19 cellular contexts compared by ENCODE assay signal in the genomic region with DNA sequence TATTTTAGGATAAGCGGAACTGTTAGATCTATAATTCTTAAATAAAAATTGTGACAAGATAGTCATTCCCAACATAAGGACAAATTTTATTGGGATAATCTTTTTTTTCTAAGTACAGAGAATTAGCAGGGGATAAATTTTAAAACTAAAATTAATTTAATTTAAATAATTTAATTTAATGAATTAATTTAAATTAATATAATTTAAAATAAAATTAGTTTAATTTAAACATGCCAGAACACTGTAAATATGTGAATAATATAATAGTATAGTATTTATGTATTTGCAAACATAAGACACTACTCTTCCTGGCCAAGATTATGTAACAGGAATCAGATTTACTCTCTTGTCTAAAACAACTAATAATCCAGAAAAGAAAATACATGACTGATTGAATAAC.
DNase-seq lines count a peak whose midpoint lies in the region; ATAC-seq, FAIRE-seq and TF ChIP-seq lines count a peak whose summit lies in the region.
"Had no signal": no experiment of that assay in that cellular context is flagged by ENCODE, and none has a peak within 500 bp of the region (broad histone marks: within the 10 kb centered on the region; RNA-seq: fewer than 3 reads in every experiment).

No MANE protein-coding gene starts in this region.

- FAIRE-seq in colon (lab: Jason Lieb, UNC) (peak; percentile 68), kidney (lab: Jason Lieb, UNC) (peak; percentile 87)
- FAIRE-seq: GM12892 had no signal

- H2AFZ ChIP-seq in GM23338 (0 out of 2 replicates have a peak overlapping the region, but pooled peaks have one; percentile 45), PC-3 (ENCODE audit: low read length) (no peak overlapping the region)
- H2AFZ ChIP-seq: GM23248 had no signal

- H3K4me3 Mint-ChIP-seq in GM23338 = no peak overlapping the region
- H3K4me3 Mint-ChIP-seq: B cell; CD4-positive, CD25-positive, alpha-beta regulatory T cell; CD8-positive, alpha-beta T cell; H9 had no signal

- H3K27me3 ChIP-seq in GM23338 (ENCODE audit: insufficient read depth) (no peaks in the 10 kb centered on the region), PC-3 (ENCODE audit: low read length) (no peaks in the 10 kb centered on the region)
- H3K27me3 ChIP-seq: BLaER1 had no signal

- H3F3A ChIP-seq in GM23338 (replicated peaks; ENCODE audit: low read depth) (no peaks in the 10 kb centered on the region), PC-3 (ENCODE audit: low read length, unreplicated experiment) (no peaks in the 10 kb centered on the region)

- H3K36me3 ChIP-seq in GM23338 (ENCODE audit: insufficient read depth) (no peaks in the 10 kb centered on the region), kidney (ENCODE audit: control insufficient read depth in 1 of 2, insufficient read depth in 2 of 2, low read length in 2 of 2) (no peaks in the 10 kb centered on the region), PC-3 (ENCODE audit: low read depth, low read length) (no peaks in the 10 kb centered on the region)
- H3K36me3 ChIP-seq: BLaER1 had no signal

- BruUV-seq in PC-3 (replicated peaks; lab: Mats Ljungman, UMichigan) = no TSS peak

- H3K79me2 ChIP-seq in GM23338 (replicated peaks; ENCODE audit: insufficient read depth) = no peaks in the 10 kb centered on the region
- no peaks in the 10 kb centered on the region for H3K79me2 ChIP-seq in PC-3 (ENCODE audit: low read length)

- H3K4me1 ChIP-seq in GM23338 (ENCODE audit: insufficient read depth) = no peaks in the 10 kb centered on the region
- H3K4me1 ChIP-seq in kidney (ENCODE audit: control insufficient read depth in 1 of 2, insufficient read depth in 1 of 2, low read depth in 1 of 2, low read length in 2 of 2) = no peaks in the 10 kb centered on the region
- H3K4me1 ChIP-seq in PC-3 (ENCODE audit: insufficient read depth, low read length) = no peaks in the 10 kb centered on the region
- H3K4me1 ChIP-seq: BLaER1, Caco-2 had no signal

- H3K4me3 ChIP-seq in GM23338 = no peak overlapping the region
- no peak overlapping the region for H3K4me3 ChIP-seq in kidney (ENCODE audit: low read length in 2 of 2)
- H3K4me3 ChIP-seq in PC-3 (ENCODE audit: low read length) = no peak overlapping the region
- H3K4me3 ChIP-seq: BLaER1, GM23248 had no signal

- no peak overlapping the region for H3K27ac Mint-ChIP-seq in GM23338
- H3K27ac Mint-ChIP-seq: B cell; CD4-positive, CD25-positive, alpha-beta regulatory T cell; CD8-positive, alpha-beta T cell had no signal

- H3K9me3 ChIP-seq in kidney (ENCODE audit: control insufficient read depth in 1 of 2, low read length in 2 of 2) (no peaks in the 10 kb centered on the region), PC-3 (ENCODE audit: low read length) (no peaks in the 10 kb centered on the region)
- H3K9me3 ChIP-seq: BLaER1, Caco-2 had no signal

- DNase-seq in GM23338 (ENCODE audit: low spot score) (no peak), kidney (no peak), head of caudate nucleus (no peak), PC-3 (no peak)
- DNase-seq: Caco-2; CD4-positive, CD25-positive, alpha-beta regulatory T cell; CD8-positive, alpha-beta T cell; DMS53; DMS79 treated with DMSO at 0.1 percent for 48 hours; GM23248; H9 had no signal

- no peaks in the 10 kb centered on the region for H3K9me2 ChIP-seq in GM23338 (ENCODE audit: insufficient read depth)
- no peaks in the 10 kb centered on the region for H3K9me2 ChIP-seq in PC-3 (replicated peaks; ENCODE audit: low read length)

- H3K9me3 Mint-ChIP-seq in GM23338 = no peaks in the 10 kb centered on the region
- H3K9me3 Mint-ChIP-seq: H9 had no signal

- no peaks in the 10 kb centered on the region for H3K27me3 Mint-ChIP-seq in GM23338 (ENCODE audit: insufficient read depth, low read depth, poor library complexity)
- H3K27me3 Mint-ChIP-seq: B cell; CD4-positive, CD25-positive, alpha-beta regulatory T cell had no signal

- ATAC-seq in GM23338 (no peak), HG03460 (IDR thresholded peaks at IDR 0.05; ENCODE audit: unreplicated experiment) (no peak), PC-3 (no peak), HG03139 (IDR thresholded peaks at IDR 0.05; ENCODE audit: unreplicated experiment) (no peak)
- ATAC-seq: CD8-positive, alpha-beta T cell; HCT116 had no signal

- intact Hi-C loops in kidney (cut with DNase I) = no loop called here
- intact Hi-C loops in head of caudate nucleus (cut with DNase I) = no loop called here
- intact Hi-C loops in PC-3 (cut with micrococcal nuclease) = no loop called here

- no peaks in the 10 kb centered on the region for H3K36me3 Mint-ChIP-seq in GM23338 (ENCODE audit: low read depth)
- H3K36me3 Mint-ChIP-seq: CD4-positive, CD25-positive, alpha-beta regulatory T cell; CD8-positive, alpha-beta T cell had no signal

- H3K4me2 ChIP-seq in GM23338 (no peak overlapping the region), PC-3 (ENCODE audit: low read length) (no peak overlapping the region)
- H3K4me2 ChIP-seq: BLaER1 had no signal

- POLR2A ChIA-PET in PC-3 (lab: Charles Lee; ENCODE audit: unreplicated experiment) = no interaction called here

- no peak overlapping the region for H3K9ac ChIP-seq in kidney (ENCODE audit: low read length in 2 of 2)
- H3K9ac ChIP-seq in PC-3 (ENCODE audit: low read length) = no peak overlapping the region
- H3K9ac ChIP-seq: BLaER1, GM23248 had no signal

- H4K20me1 ChIP-seq in GM23338 (replicated peaks; ENCODE audit: insufficient read depth) (no peaks in the 10 kb centered on the region), PC-3 (ENCODE audit: low read length) (no peaks in the 10 kb centered on the region)
- H4K20me1 ChIP-seq: BLaER1 had no signal

- TF ChIP-seq CTCF in GM23338 (conservative IDR thresholded peaks at IDR 0.05; ENCODE audit: low read depth in 2 of 2) (no peak), kidney (IDR thresholded peaks at IDR 0.05; ENCODE audit: borderline replicate concordance, extremely low read depth, insufficient read depth) (no peak), PC-3 (conservative IDR thresholded peaks at IDR 0.05; ENCODE audit: low read depth, low read length) (no peak)

- H3K27ac ChIP-seq in GM23338 (ENCODE audit: low read depth) (no peak overlapping the region), kidney (ENCODE audit: low read depth in 2 of 2, low read length in 2 of 2) (no peak overlapping the region), PC-3 (ENCODE audit: low read length) (no peak overlapping the region)
- H3K27ac ChIP-seq: BLaER1, C4-2B, GM23248 had no signal

- H3K4me1 Mint-ChIP-seq in GM23338 = no peaks in the 10 kb centered on the region
- H3K4me1 Mint-ChIP-seq: B cell; CD4-positive, CD25-positive, alpha-beta regulatory T cell; H9 had no signal

- CTCF ChIA-PET in PC-3 (lab: Charles Lee) = no interaction called here

TF ChIP-seq in GM23338, 12 proteins besides CTCF, POLR2A, EP300 and RAD21:
- TF ChIP-seq ETS1 (IDR thresholded peaks at IDR 0.05) (no peak), NANOG (IDR thresholded peaks at IDR 0.05; ENCODE audit: borderline replicate concordance) (no peak), ZNF114 (CRISPR knock-in tag; IDR thresholded peaks at IDR 0.05) (no peak), STAT1 (IDR thresholded peaks at IDR 0.05; ENCODE audit: unreplicated experiment) (no peak)
TF ChIP-seq in GM23338: peak in this region for 0.
